ENCODE assay signal across 8 cellular contexts in the genomic region with DNA sequence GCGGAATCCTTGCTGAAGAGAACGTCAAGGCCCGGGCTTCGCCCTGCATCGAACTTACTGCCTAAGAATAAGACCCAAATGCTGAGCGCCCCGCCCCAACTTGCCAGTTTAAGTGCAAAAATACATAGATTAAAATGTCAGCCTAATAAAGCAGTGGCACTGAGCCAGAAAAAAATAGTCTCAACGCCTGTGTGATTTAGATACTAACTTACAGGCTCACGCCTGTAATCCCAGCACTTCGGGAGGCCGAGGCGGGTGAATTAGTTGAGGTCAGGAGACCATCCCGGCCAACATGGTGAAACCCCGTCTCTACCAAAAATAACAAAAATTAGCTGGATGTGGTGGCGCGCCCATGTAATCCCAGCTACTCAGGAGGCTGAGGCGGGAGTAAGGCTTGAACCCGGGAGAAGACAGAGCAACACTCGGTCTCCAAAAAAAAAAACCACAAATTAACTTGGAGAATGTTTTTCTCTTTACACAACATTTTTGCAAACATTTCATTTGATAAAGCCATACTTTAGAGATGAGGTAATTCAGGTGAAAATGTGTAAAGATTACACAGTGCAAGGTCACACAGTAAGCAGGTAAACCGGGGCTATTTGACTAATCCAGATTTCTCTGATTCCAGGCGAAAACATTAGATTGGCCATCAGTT. TPM values are rescaled to one million over a fixed set of nuclear protein-coding genes. Genes with fewer than 3 reads are reported as not detected.
DNase-seq lines count a peak whose midpoint lies in the region; ATAC-seq and TF ChIP-seq lines count a peak whose summit lies in the region.

No MANE protein-coding gene starts in this region.

- peak overlapping the region; percentile 65 for H3K4me2 ChIP-seq in OCI-LY1 (ENCODE audit: low read length)

- no peaks in the 10 kb centered on the region for H4K20me1 ChIP-seq in OCI-LY1 (ENCODE audit: insufficient read depth, low read length)

- H3K36me3 ChIP-seq in BE2C (no peaks in the 10 kb centered on the region), OCI-LY1 (ENCODE audit: insufficient read depth, low read length) (no peaks in the 10 kb centered on the region)

- H3K27me3 ChIP-seq in BE2C (no peaks in the 10 kb centered on the region), OCI-LY1 (ENCODE audit: insufficient read depth, low read length) (no peaks in the 10 kb centered on the region)

- H3K4me3 Mint-ChIP-seq in endothelial cell (ENCODE audit: unreplicated experiment) (peak overlapping the region; percentile 99), natural killer cell (peak overlapping the region; percentile 100)

- H3K27me3 Mint-ChIP-seq in endothelial cell (ENCODE audit: unreplicated experiment) (peaks cover 5% of the 10 kb centered on the region), natural killer cell (ENCODE audit: low read depth in 2 of 2) (no peaks in the 10 kb centered on the region)

- H3K9me3 ChIP-seq in BE2C (no peaks in the 10 kb centered on the region), OCI-LY1 (ENCODE audit: low read length) (no peaks in the 10 kb centered on the region)

- TF ChIP-seq CTCF in BE2C (IDR thresholded peaks at IDR 0.05; ENCODE audit: low read depth, low read length) = no peak
- TF ChIP-seq CTCF in OCI-LY1 (IDR thresholded peaks at IDR 0.05; ENCODE audit: low read length) = no peak
- TF ChIP-seq CTCF in endothelial cell (IDR thresholded peaks at IDR 0.05; ENCODE audit: unreplicated experiment) = no peak
- TF ChIP-seq CTCF in natural killer cell (IDR thresholded peaks at IDR 0.05) = no peak

- H3K4me3 ChIP-seq in BE2C (ENCODE audit: low read depth, low read length) = peak overlapping the region; percentile 81
- peak overlapping the region; percentile 80 for H3K4me3 ChIP-seq in OCI-LY1 (ENCODE audit: low read depth, low read length, poor library complexity, severe bottlenecking)

- ATAC-seq in natural killer cell (no peak), GM19328 (IDR thresholded peaks at IDR 0.05; ENCODE audit: unreplicated experiment) (no peak)

- peak overlapping the region; percentile 96 for H3K27ac ChIP-seq in OCI-LY1 (ENCODE audit: low read depth, low read length, poor library complexity, severe bottlenecking)

- H3K27ac Mint-ChIP-seq in endothelial cell (ENCODE audit: unreplicated experiment) = peak overlapping the region; percentile 99
- peak overlapping the region; percentile 99 to 100 for H3K27ac Mint-ChIP-seq in natural killer cell

- H3K9me2 ChIP-seq in OCI-LY1 (ENCODE audit: low read depth, low read length) = no peaks in the 10 kb centered on the region

- H3K4me1 Mint-ChIP-seq in endothelial cell (ENCODE audit: unreplicated experiment) = peaks cover 34% of the 10 kb centered on the region
- H3K4me1 Mint-ChIP-seq in natural killer cell = peaks cover 42 to 44% of the 10 kb centered on the region in 2 donors

- no peak for DNase-seq in BE2C
- no peak for DNase-seq in endothelial cell (ENCODE audit: low spot score)
- no peak for DNase-seq in natural killer cell
- no peak for DNase-seq in CD1c-positive myeloid dendritic cell (ENCODE audit: extremely low spot score)
- DNase-seq in DMS79 treated with DMSO at 0.1 percent for 48 hours (lab: John Stamatoyannopoulos, UW) = no peak
- no peak for DNase-seq in GM19238 (ENCODE audit: insufficient read length, low spot score)

- H3K9me3 Mint-ChIP-seq in endothelial cell (ENCODE audit: unreplicated experiment) (no peaks in the 10 kb centered on the region), natural killer cell (no peaks in the 10 kb centered on the region)

- intact Hi-C loops in natural killer cell (cut with micrococcal nuclease) = loop anchor here (5.0 kb wide), 4 partner anchors 216 to 344 kb away; partner anchors contain the start of genes CLASP2, CRTAP, GLB1 and TMPPE

- H3K36me3 Mint-ChIP-seq in endothelial cell (ENCODE audit: low read depth, unreplicated experiment) (peaks cover 10% of the 10 kb centered on the region), natural killer cell (no peaks in the 10 kb centered on the region)

- H2AFZ ChIP-seq in OCI-LY1 (ENCODE audit: low read length) = no peak overlapping the region

- no peaks in the 10 kb centered on the region for H3K4me1 ChIP-seq in BE2C
- H3K4me1 ChIP-seq in OCI-LY1 (ENCODE audit: insufficient read depth, low read length, severe bottlenecking) = peaks cover 32% of the 10 kb centered on the region

- H3F3A ChIP-seq in OCI-LY1 (ENCODE audit: insufficient read depth, low read length) = no peaks in the 10 kb centered on the region

- H3K79me2 ChIP-seq in OCI-LY1 (ENCODE audit: insufficient read depth, low read length) = peaks cover 33% of the 10 kb centered on the region

- peak overlapping the region; percentile 80 for H3K9ac ChIP-seq in OCI-LY1 (ENCODE audit: low read length)

RNA-seq across cellular contexts. Expression of gene UBP1, which starts 1.2 kb away (rescaled TPM):
- 36.4 TPM for polyA plus RNA-seq in BE2C (2012; ENCODE audit: insufficient read depth, insufficient read length, low read depth)
- total RNA-seq in endothelial cell (ENCODE audit: unreplicated experiment) (83.3 TPM), natural killer cell (10 to 100 TPM; 70.3 to 78.4 (median 76.7) TPM)
